ENCODE assay signal across 1 cellular context in genomic region chr7:18940577-18941134, GRCh38.
TF ChIP-seq lines count a peak whose summit lies in the region.

No MANE protein-coding gene starts in this region.

TF ChIP-seq in H1, 55 proteins besides CTCF, POLR2A, EP300 and RAD21 (continued from another document):
- TF ChIP-seq TAF1 (IDR thresholded peaks at IDR 0.05; ENCODE audit: low read depth, low read length) (no peak), ZNF274 (IDR thresholded peaks at IDR 0.05; ENCODE audit: borderline replicate concordance, extremely low read depth, low read length) (no peak), TCF12 (IDR thresholded peaks at IDR 0.05; ENCODE audit: low read depth, low read length) (no peak), YY1 (IDR thresholded peaks at IDR 0.05; ENCODE audit: low read depth, low read length) (0 out of 2 replicates have a peak, but pooled peaks have one; percentile 8), CHD7 (IDR thresholded peaks at IDR 0.05; ENCODE audit: insufficient replicate concordance, low read length) (peak; percentile 22), SP1 (IDR thresholded peaks at IDR 0.05; ENCODE audit: low read depth, low read length) (peak; percentile 41; the same call in 1 of the 2 replicates), SP2 (IDR thresholded peaks at IDR 0.05; ENCODE audit: low read length) (no peak), GABPA (IDR thresholded peaks at IDR 0.05; ENCODE audit: borderline replicate concordance, insufficient read depth, low read length) (no peak), BACH1 (IDR thresholded peaks at IDR 0.05; ENCODE audit: low read length) (no peak), SIN3A (conservative IDR thresholded peaks at IDR 0.05 in 1 of 2, IDR thresholded peaks at IDR 0.05 in 1 of 2; ENCODE audit: low read depth in 1 of 2, low read length in 2 of 2) (no peak), POU5F1 (IDR thresholded peaks at IDR 0.05; ENCODE audit: low read depth, low read length) (peak; percentile 80; the same call in 1 of the 2 replicates), PHF8 (conservative IDR thresholded peaks at IDR 0.05; ENCODE audit: low read depth, low read length) (no peak), USF2 (IDR thresholded peaks at IDR 0.05; ENCODE audit: low read length) (no peak), ASH2L (IDR thresholded peaks at IDR 0.05; ENCODE audit: low read length) (no peak), CBX5 (IDR thresholded peaks at IDR 0.05; ENCODE audit: low read depth, low read length) (no peak)
